6 cellular contexts compared by ENCODE assay signal in the genomic region with DNA sequence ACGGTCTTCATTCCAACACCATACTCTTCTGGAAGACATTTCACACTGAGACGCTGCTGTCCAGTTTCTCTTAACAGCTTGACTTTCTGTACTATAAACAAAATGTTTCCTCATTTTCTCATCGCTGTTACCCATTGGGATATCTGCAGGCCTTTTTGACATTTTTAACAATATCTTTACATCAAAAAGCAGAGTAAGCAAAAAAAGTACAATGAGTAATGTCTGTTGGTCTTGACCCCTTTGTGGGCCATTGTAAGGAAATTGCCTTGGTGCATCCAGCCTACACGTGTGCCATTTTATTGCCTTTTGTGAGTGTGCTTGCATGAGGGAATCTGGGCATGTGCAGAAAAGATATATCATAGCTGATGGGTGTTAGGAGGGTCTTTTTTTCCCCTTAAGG.
"Had no signal": no experiment of that assay in that cellular context is flagged by ENCODE, and none has a peak within 500 bp of the region (broad histone marks: within the 10 kb centered on the region; RNA-seq: fewer than 3 reads in every experiment).

No MANE protein-coding gene starts in this region.

- H3K9ac ChIP-seq: KMS-11 had no signal

- H3K4me3 ChIP-seq: K562 had no signal

- H3K27ac ChIP-seq: HL-60, KMS-11 had no signal

- H3K4me2 ChIP-seq: KMS-11 had no signal

- FAIRE-seq: HTR-8/SVneo, K562 had no signal

- DNase-seq: KBM-7, KG1 had no signal

- ATAC-seq: K562 had no signal
